21 cellular contexts compared by ENCODE assay signal in genomic region chr15:29379647-29380046, GRCh38.
"Had no signal": no experiment of that assay in that cellular context is flagged by ENCODE, and none has a peak within 500 bp of the region (broad histone marks: within the 10 kb centered on the region; RNA-seq: fewer than 3 reads in every experiment).

No MANE protein-coding gene starts in this region.

- H3K9ac ChIP-seq: SK-N-SH had no signal

- H3K4me3 ChIP-seq: Peyer's patch had no signal

- H3K27me3 ChIP-seq: Peyer's patch had no signal

- H3K4me2 ChIP-seq: SK-N-SH had no signal

- H3K9me2 ChIP-seq: SK-N-SH had no signal

- H3K27ac ChIP-seq: HL-60, Peyer's patch had no signal

- H3K9me3 ChIP-seq: Peyer's patch, SK-N-SH had no signal

- ATAC-seq: PC-3 had no signal

- H3K36me3 ChIP-seq: Peyer's patch had no signal

- DNase-seq: KBM-7, MV-4-11, NCI-H1048, NCI-H1436, NCI-H187, NCI-H2029, NCI-H2081 treated with DMSO at 0.1 percent for 48 hours, NCI-H2171, NCI-H226, NCI-H446, NCI-H510A, NCI-H524 treated with DMSO at 0.1 percent for 48 hours, NCI-H69, NCI-H774, PC-3, Peyer's patch, Right ventricle myocardium superior, SIG-M5, SK-N-SH, SW 1271 had no signal

- H3K4me1 ChIP-seq: Peyer's patch had no signal
